ENCODE assay signal across 15 cellular contexts in genomic region chr16:692356-693108, GRCh38. TPM values are rescaled to one million over a fixed set of nuclear protein-coding genes. Genes with fewer than 3 reads are reported as not detected.
DNase-seq lines count a peak whose midpoint lies in the region; ATAC-seq and TF ChIP-seq lines count a peak whose summit lies in the region.
"Had no signal": no experiment of that assay in that cellular context is flagged by ENCODE, and none has a peak within 500 bp of the region (broad histone marks: within the 10 kb centered on the region; RNA-seq: fewer than 3 reads in every experiment).

No MANE protein-coding gene starts in this region.

- H3K9ac ChIP-seq in mammary epithelial cell (ENCODE audit: insufficient read depth, low read length): no peak overlapping the region
- H3K9ac ChIP-seq: GM23248 had no signal

- H3K4me3 ChIP-seq in mammary epithelial cell (replicated peaks in 1 of 3; ENCODE audit: insufficient read depth in 1 of 3, low read depth in 2 of 3, low read length in 3 of 3): no peak overlapping the region
- H3K4me3 ChIP-seq in stomach: no peak overlapping the region
- H3K4me3 ChIP-seq: GM23248 had no signal

- H3K4me3 Mint-ChIP-seq in MCF 10A (ENCODE audit: unreplicated experiment): no peak overlapping the region
- peak overlapping the region; percentile 22 for H3K4me3 Mint-ChIP-seq in central memory CD8-positive, alpha-beta T cell
- peak overlapping the region; percentile 79 for H3K4me3 Mint-ChIP-seq in stimulated activated effector memory CD8-positive, alpha-beta T cell treated with anti-CD3 and anti-CD28 coated beads, Interleukin-12 subunit alpha, Interleukin-12 subunit beta, amount 100 ng/mL, for 72 hours
- H3K4me3 Mint-ChIP-seq: activated CD8-positive, alpha-beta T cell treated with anti-CD3 and anti-CD28 coated beads, Interleukin-2, amount 10 ng/mL, durations not matched to agents 7 days and 5 days had no signal

- in situ Hi-C loops in mammary epithelial cell (cut with MboI; ENCODE audit: low sequenced_read_pairs in 2 of 2): no loop called here

- no peak overlapping the region for H3K4me2 ChIP-seq in mammary epithelial cell (ENCODE audit: insufficient read depth, low read depth, low read length)

- whole genome bisulfite sequencing in mammary epithelial cell (ENCODE audit: low coverage, missing lambda C conversion rate): 57% methylated on average over 8 of the region's 10 CpGs
- 57 to 66% (median 60%) methylated on average over 10 of the region's 10 CpGs for WGBS in stomach, 5 donors

- DNase-seq in MCF 10A (ENCODE audit: unreplicated experiment): no peak
- no peak for DNase-seq in mammary epithelial cell
- DNase-seq in central memory CD8-positive, alpha-beta T cell (ENCODE audit: low spot score in 2 of 2): no peak
- DNase-seq in stimulated activated effector memory CD8-positive, alpha-beta T cell treated with anti-CD3 and anti-CD28 coated beads, Interleukin-12 subunit alpha, Interleukin-12 subunit beta, amount 100 ng/mL, for 72 hours (ENCODE audit: low spot score in 2 of 2): no peak
- no peak for DNase-seq in stomach
- DNase-seq: activated CD8-positive, alpha-beta T cell treated with anti-CD3 and anti-CD28 coated beads, Interleukin-2, amount 10 ng/mL, durations not matched to agents 7 days and 5 days; endodermal cell; GF-D8; GM23248; Kasumi-1; left cardiac atrium; stimulated activated CD4-positive, alpha-beta T cell treated with anti-CD3 and anti-CD28 coated beads, Interleukin-4, amount 100 ng/mL, for 24 hours; stimulated activated CD8-positive, alpha-beta memory T cell treated with anti-CD3 and anti-CD28 coated beads, Interleukin-4, amount 100 ng/mL, for 48 hours had no signal

- no peaks in the 10 kb centered on the region for H3K9me3 ChIP-seq in mammary epithelial cell (replicated peaks; ENCODE audit: insufficient read depth, low read length)
- H3K9me3 ChIP-seq in stomach: no peaks in the 10 kb centered on the region

- H3K36me3 Mint-ChIP-seq in MCF 10A (ENCODE audit: insufficient read depth, unreplicated experiment): peaks cover 83% of the 10 kb centered on the region
- H3K36me3 Mint-ChIP-seq in central memory CD8-positive, alpha-beta T cell (ENCODE audit: insufficient read depth): peaks cover 12% of the 10 kb centered on the region
- peaks cover 7% of the 10 kb centered on the region for H3K36me3 Mint-ChIP-seq in stimulated activated effector memory CD8-positive, alpha-beta T cell treated with anti-CD3 and anti-CD28 coated beads, Interleukin-12 subunit alpha, Interleukin-12 subunit beta, amount 100 ng/mL, for 72 hours

- dilution Hi-C loops in mammary epithelial cell (cut with HindIII; ENCODE audit: low sequenced_read_pairs): no loop called here

- no peak overlapping the region for H2AFZ ChIP-seq in mammary epithelial cell (ENCODE audit: low read depth, low read length)
- H2AFZ ChIP-seq: GM23248 had no signal

- H3K9me3 Mint-ChIP-seq in MCF 10A (ENCODE audit: unreplicated experiment): no peaks in the 10 kb centered on the region
- H3K9me3 Mint-ChIP-seq in central memory CD8-positive, alpha-beta T cell: peaks cover 5% of the 10 kb centered on the region
- H3K9me3 Mint-ChIP-seq in stimulated activated effector memory CD8-positive, alpha-beta T cell treated with anti-CD3 and anti-CD28 coated beads, Interleukin-12 subunit alpha, Interleukin-12 subunit beta, amount 100 ng/mL, for 72 hours: no peaks in the 10 kb centered on the region
- H3K9me3 Mint-ChIP-seq: endodermal cell had no signal

- intact Hi-C loops in MCF 10A (cut with micrococcal nuclease) (no loop called here), mammary epithelial cell (cut with micrococcal nuclease) (no loop called here), stomach (cut with DNase I; ENCODE audit: low total_unique reads) (no loop called here)

- H4K20me1 ChIP-seq in mammary epithelial cell (ENCODE audit: insufficient read depth, low read length): no peaks in the 10 kb centered on the region

- H3K27me3 ChIP-seq in mammary epithelial cell (ENCODE audit: insufficient read depth, low read length) (peaks cover 13% of the 10 kb centered on the region), stomach (peaks cover 11 to 64% (median 45%) of the 10 kb centered on the region in 3 donors)

- H3K27me3 Mint-ChIP-seq in MCF 10A (ENCODE audit: insufficient read depth, unreplicated experiment): no peaks in the 10 kb centered on the region
- H3K27me3 Mint-ChIP-seq in central memory CD8-positive, alpha-beta T cell: peaks cover 10% of the 10 kb centered on the region

- peaks cover 16% of the 10 kb centered on the region for H3K79me2 ChIP-seq in mammary epithelial cell (ENCODE audit: insufficient read depth, low read length)

- TF ChIP-seq EP300 in stomach (IDR thresholded peaks at IDR 0.05): no peak

- peaks cover 22% of the 10 kb centered on the region for H3K4me1 ChIP-seq in mammary epithelial cell (ENCODE audit: insufficient read depth, low read length)
- H3K4me1 ChIP-seq in stomach: peaks cover 45 to 59% (median 56%) of the 10 kb centered on the region in 4 donors

- H3K4me1 Mint-ChIP-seq in MCF 10A (ENCODE audit: insufficient read depth, unreplicated experiment): peaks cover 10% of the 10 kb centered on the region
- H3K4me1 Mint-ChIP-seq in central memory CD8-positive, alpha-beta T cell: peaks cover 20% of the 10 kb centered on the region
- H3K4me1 Mint-ChIP-seq in stimulated activated effector memory CD8-positive, alpha-beta T cell treated with anti-CD3 and anti-CD28 coated beads, Interleukin-12 subunit alpha, Interleukin-12 subunit beta, amount 100 ng/mL, for 72 hours: peaks cover 25% of the 10 kb centered on the region
- H3K4me1 Mint-ChIP-seq: endodermal cell had no signal

- H3K36me3 ChIP-seq in mammary epithelial cell (ENCODE audit: insufficient read depth, low read length) (no peaks in the 10 kb centered on the region), stomach (peaks cover 0 to 7% (median 4%) of the 10 kb centered on the region in 4 donors)

- TSS peak; percentile 66 for BruUV-seq in MCF 10A (replicated peaks; lab: Mats Ljungman, UMichigan)
- no TSS peak for BruUV-seq in mammary epithelial cell (replicated peaks; lab: Mats Ljungman, UMichigan)

- TF ChIP-seq POLR2A in stomach (IDR thresholded peaks at IDR 0.05): no peak

- POLR2A ChIA-PET in MCF 10A (lab: Yijun Ruan, JAX): interaction anchor here (0.6 to 1.4 kb wide), 9 partner anchors 8 to 728 kb away, joined by 3 to 9 read pairs (median 3); partner anchors contain the start of genes JMJD8, METRN, RHOT2 and STUB1

- CTCF ChIA-PET in MCF 10A (lab: Yijun Ruan, JAX): interaction anchor here (1.0 kb wide), 1 partner anchor 22 kb away, joined by 3 read pairs; no protein-coding TSS in a partner anchor
- CTCF ChIA-PET in mammary epithelial cell (lab: Charles Lee; ENCODE audit: low non-redundant PET): no interaction called here

- no peak overlapping the region for H3K27ac ChIP-seq in mammary epithelial cell (ENCODE audit: insufficient read depth, low read depth, low read length)
- no peak overlapping the region for H3K27ac ChIP-seq in stomach
- H3K27ac ChIP-seq: GM23248, VCaP had no signal

- TF ChIP-seq CTCF in MCF 10A (IDR thresholded peaks at IDR 0.05; ENCODE audit: unreplicated experiment) (no peak), mammary epithelial cell (conservative IDR thresholded peaks at IDR 0.05 in 1 of 2, IDR thresholded peaks at IDR 0.05 in 1 of 2; ENCODE audit: extremely low read depth in 1 of 2, insufficient read depth in 1 of 2, low read depth in 1 of 2, low read length in 2 of 2) (no peak), stomach (IDR thresholded peaks at IDR 0.05) (no peak)

- no peak overlapping the region for H3K27ac Mint-ChIP-seq in MCF 10A (ENCODE audit: low read depth, unreplicated experiment)
- no peak overlapping the region for H3K27ac Mint-ChIP-seq in central memory CD8-positive, alpha-beta T cell (ENCODE audit: low read depth)
- no peak overlapping the region for H3K27ac Mint-ChIP-seq in stimulated activated effector memory CD8-positive, alpha-beta T cell treated with anti-CD3 and anti-CD28 coated beads, Interleukin-12 subunit alpha, Interleukin-12 subunit beta, amount 100 ng/mL, for 72 hours
- H3K27ac Mint-ChIP-seq: activated CD8-positive, alpha-beta T cell treated with anti-CD3 and anti-CD28 coated beads, Interleukin-2, amount 10 ng/mL, durations not matched to agents 7 days and 5 days; endodermal cell had no signal

- no peak for ATAC-seq in central memory CD8-positive, alpha-beta T cell (replicated peaks; ENCODE audit: extremely low read depth, poor library complexity, severe bottlenecking)
- ATAC-seq in stimulated activated effector memory CD8-positive, alpha-beta T cell treated with anti-CD3 and anti-CD28 coated beads, Interleukin-12 subunit alpha, Interleukin-12 subunit beta, amount 100 ng/mL, for 72 hours: no peak
- no peak for ATAC-seq in HG03442 (IDR thresholded peaks at IDR 0.05; ENCODE audit: unreplicated experiment)
- ATAC-seq: activated CD8-positive, alpha-beta T cell treated with anti-CD3 and anti-CD28 coated beads, Interleukin-2, amount 10 ng/mL, durations not matched to agents 7 days and 5 days; left cardiac atrium had no signal

RNA-seq across cellular contexts. Expression of gene WDR24, which starts 2.3 kb away (rescaled TPM):
- total RNA-seq in MCF 10A (2022) (12.2 and 13.9 TPM in 2 replicates), mammary epithelial cell (10 to 100 TPM in 1 of 2 donors, 1 to 10 TPM in 1; 5.3 to 10.3 TPM), stomach (10 to 100 TPM in 4 of 5 donors, 1 to 10 TPM in 1; 2.0 to 72.3 (median 27.4) TPM)
- polyA plus RNA-seq in mammary epithelial cell (4.3 TPM), stomach (1 to 10 TPM; 4.7 to 6.7 (median 5.7) TPM)
- polyA minus RNA-seq in mammary epithelial cell: 6.9 TPM

RNA-seq across cellular contexts. Expression of gene JMJD8, which starts 8.4 kb away (rescaled TPM):
- total RNA-seq in MCF 10A (2022) (23.6 and 33.4 TPM in 2 replicates), mammary epithelial cell (10 to 100 TPM; 21.2 to 32.4 TPM), stomach (100 to 1,000 TPM in 4 of 5 donors, 10 to 100 TPM in 1; 24.2 to 229 (median 123) TPM)
- polyA plus RNA-seq in mammary epithelial cell (42.5 TPM), stomach (10 to 100 TPM; 27.6 to 44.2 (median 31.9) TPM)
- 18.5 TPM for polyA minus RNA-seq in mammary epithelial cell

RNA-seq across cellular contexts. Expression of gene STUB1, which starts 12.3 kb away (rescaled TPM):
- total RNA-seq in MCF 10A (2022) (99.3 and 124 TPM in 2 replicates), mammary epithelial cell (100 to 1,000 TPM; 126 to 156 TPM), stomach (100 to 1,000 TPM in 3 of 5 donors, 10 to 100 TPM in 2; 43.5 to 307 (median 206) TPM)
- polyA plus RNA-seq in mammary epithelial cell (189 TPM), stomach (100 to 1,000 TPM; 123 to 183 (median 128) TPM)
- polyA minus RNA-seq in mammary epithelial cell: 105 TPM

RNA-seq across cellular contexts. Expression of gene FBXL16, which starts 13.1 kb away (rescaled TPM):
- 40.5 and 48.2 TPM in 2 replicates for total RNA-seq in MCF 10A (2022)
- total RNA-seq in mammary epithelial cell: 1 to 10 TPM in 1 of 2 donors, under 1 TPM in 1; 0.33 to 2.6 TPM
- polyA plus RNA-seq in mammary epithelial cell: 0.53 TPM
- polyA minus RNA-seq in mammary epithelial cell: 1.8 TPM
- under 1 TPM in 2 of 5 donors, not detected in 3; 0.37 to 0.72 TPM for total RNA-seq in stomach
- polyA plus RNA-seq in stomach: 1 to 10 TPM in 2 of 3 donors, under 1 TPM in 1; 0.61 to 3.6 (median 1.3) TPM

RNA-seq across cellular contexts. Expression of gene RHBDL1, which starts 17.1 kb away (rescaled TPM):
- total RNA-seq in MCF 10A (2022): 3.0 and 4.5 TPM in 2 replicates
- 1 to 10 TPM; 3.2 to 6.1 TPM for total RNA-seq in mammary epithelial cell
- 2.1 TPM for polyA plus RNA-seq in mammary epithelial cell
- not detected for polyA minus RNA-seq in mammary epithelial cell
- total RNA-seq in stomach: 10 to 100 TPM in 1 of 5 donors, 1 to 10 TPM in 2, not detected in 2; 1.3 to 48.7 (median 6.7) TPM
- 1 to 10 TPM in 2 of 3 donors, not detected in 1; 2.1 to 3.3 TPM for polyA plus RNA-seq in stomach
